8 cellular contexts compared by ENCODE assay signal in genomic region chr3:50542177-50543034, GRCh38. TPM values are rescaled to one million over a fixed set of nuclear protein-coding genes. Genes with fewer than 3 reads are reported as not detected.
DNase-seq lines count a peak whose midpoint lies in the region; ATAC-seq and TF ChIP-seq lines count a peak whose summit lies in the region.

No MANE protein-coding gene starts in this region.

- peaks cover 23% of the 10 kb centered on the region for H3K4me1 ChIP-seq in GM23338 (ENCODE audit: insufficient read depth)

- H4K20me1 ChIP-seq in GM23338 (replicated peaks; ENCODE audit: insufficient read depth): no peaks in the 10 kb centered on the region

- ATAC-seq in GM23338 (peak; percentile 71), HG03432 (IDR thresholded peaks at IDR 0.05; ENCODE audit: unreplicated experiment) (no peak)

- H3K4me3 ChIP-seq in GM23338 (no peak overlapping the region), epithelial cell of esophagus (ENCODE audit: low read length) (no peak overlapping the region)

- H3K79me2 ChIP-seq in GM23338 (replicated peaks; ENCODE audit: insufficient read depth): no peaks in the 10 kb centered on the region

- no peaks in the 10 kb centered on the region for H3K36me3 ChIP-seq in GM23338 (ENCODE audit: insufficient read depth)

- H3K9me3 Mint-ChIP-seq in GM23338: no peaks in the 10 kb centered on the region

- no peak overlapping the region for H2AFZ ChIP-seq in GM23338

- no peak overlapping the region for H3K27ac Mint-ChIP-seq in GM23338

- H3K4me2 ChIP-seq in GM23338: no peak overlapping the region

- H3K36me3 Mint-ChIP-seq in GM23338 (ENCODE audit: low read depth): no peaks in the 10 kb centered on the region

- H3K9me2 ChIP-seq in GM23338 (ENCODE audit: insufficient read depth): no peaks in the 10 kb centered on the region

- H3K27me3 Mint-ChIP-seq in GM23338 (ENCODE audit: insufficient read depth, low read depth, poor library complexity): peaks cover 7% of the 10 kb centered on the region

- no peak overlapping the region for H3K27ac ChIP-seq in GM23338 (ENCODE audit: low read depth)

- H3K27me3 ChIP-seq in GM23338 (ENCODE audit: insufficient read depth): no peaks in the 10 kb centered on the region

- TF ChIP-seq CTCF in GM23338 (conservative IDR thresholded peaks at IDR 0.05; ENCODE audit: low read depth in 2 of 2) (peak; percentile 95 to 99), epithelial cell of esophagus (IDR thresholded peaks at IDR 0.05; ENCODE audit: insufficient read depth, low read depth, low read length, missing control alignments) (peak; percentile 94)

- peaks cover 29% of the 10 kb centered on the region for H3K4me1 Mint-ChIP-seq in GM23338

- DNase-seq in AG08396 (ENCODE audit: low spot score): peak; percentile 85
- DNase-seq in GM23338 (ENCODE audit: low spot score): peak; percentile 88
- peak; percentile 82 for DNase-seq in NCI-H82 (lab: John Stamatoyannopoulos, UW)
- peak; percentile 20 for DNase-seq in activated CD8-positive, alpha-beta memory T cell treated with anti-CD3 and anti-CD28 coated beads, Interleukin-2, amount 50 U/mL, for 24 hours (ENCODE audit: extremely low read depth)
- DNase-seq in epithelial cell of esophagus (ENCODE audit: low read depth): peak; percentile 62
- DNase-seq in mucosa of gallbladder (ENCODE audit: low spot score): peak; percentile 68
- peak in 5 of 6 experiments; percentile 40 to 64 (median 49) for DNase-seq in stimulated activated naive CD4-positive, alpha-beta T cell (lab: John Stamatoyannopoulos, UW)

- no peak overlapping the region for H3K4me3 Mint-ChIP-seq in GM23338

- H3F3A ChIP-seq in GM23338 (replicated peaks; ENCODE audit: low read depth): no peaks in the 10 kb centered on the region

TF ChIP-seq in GM23338, 12 proteins besides CTCF, POLR2A, EP300 and RAD21 (continues in another document):
- TF ChIP-seq ETS1 (IDR thresholded peaks at IDR 0.05) (no peak), JUNB (IDR thresholded peaks at IDR 0.05; ENCODE audit: unreplicated experiment) (no peak), REST (IDR thresholded peaks at IDR 0.05; ENCODE audit: unreplicated experiment) (no peak), NANOG (IDR thresholded peaks at IDR 0.05; ENCODE audit: borderline replicate concordance) (no peak), CREB1 (CRISPR knock-in tag; IDR thresholded peaks at IDR 0.05; ENCODE audit: low read depth) (no peak), EZH2 (IDR thresholded peaks at IDR 0.05; ENCODE audit: low read depth, unreplicated experiment) (no peak), EZH2phosphoT487 (IDR thresholded peaks at IDR 0.05; ENCODE audit: unreplicated experiment) (no peak), POLR2AphosphoS5 (IDR thresholded peaks at IDR 0.05; ENCODE audit: low read depth) (no peak), STAT1 (IDR thresholded peaks at IDR 0.05; ENCODE audit: unreplicated experiment) (no peak), ZNF462 (CRISPR knock-in tag; IDR thresholded peaks at IDR 0.05) (no peak)

RNA-seq across cellular contexts. Expression of gene C3orf18, which starts 25.1 kb away (rescaled TPM):
- 7.7 and 10.3 TPM in 2 replicates for total RNA-seq in GM23338 (2014; rRNA removed; shearing (Covaris generic))
- polyA plus RNA-seq in GM23338 (2016; fragmentation: Nextera tagmentation; extraction: Ambion mirVana): 2.4 TPM in 2 replicates
- 12.3 TPM for total RNA-seq in mucosa of gallbladder

RNA-seq across cellular contexts. Expression of gene HEMK1, which starts 26.9 kb away (rescaled TPM):
- 5.6 and 8.5 TPM in 2 replicates for total RNA-seq in GM23338 (2014; rRNA removed; shearing (Covaris generic))
- 10.1 and 11.0 TPM in 2 replicates for polyA plus RNA-seq in GM23338 (2016; fragmentation: Nextera tagmentation; extraction: Ambion mirVana)
- 29.3 TPM for total RNA-seq in mucosa of gallbladder

RNA-seq across cellular contexts. Expression of gene CACNA2D2, which starts 39.0 kb away (rescaled TPM):
- total RNA-seq in GM23338 (2014; rRNA removed; shearing (Covaris generic)): 10.3 and 11.4 TPM in 2 replicates
- 4.7 and 5.4 TPM in 2 replicates for polyA plus RNA-seq in GM23338 (2016; fragmentation: Nextera tagmentation; extraction: Ambion mirVana)
- 1.8 TPM for total RNA-seq in mucosa of gallbladder

Comparison
In these comparisons a context has a peak if more than half of its experiments do, and no peak if none do; other contexts are left out.
1. DNase-seq: peak in every context shown above with its lines; median percentile 88 in GM23338; 85 in AG08396; 82 in NCI-H82; 68 in mucosa of gallbladder; 62 in epithelial cell of esophagus; 49 in stimulated activated naive CD4-positive, alpha-beta T cell; 20 in activated CD8-positive, alpha-beta memory T cell treated with anti-CD3 and anti-CD28 coated beads, Interleukin-2, amount 50 U/mL, for 24 hours.